Comparison of ENCODE assay signal across 24 cellular contexts in the genomic region with DNA sequence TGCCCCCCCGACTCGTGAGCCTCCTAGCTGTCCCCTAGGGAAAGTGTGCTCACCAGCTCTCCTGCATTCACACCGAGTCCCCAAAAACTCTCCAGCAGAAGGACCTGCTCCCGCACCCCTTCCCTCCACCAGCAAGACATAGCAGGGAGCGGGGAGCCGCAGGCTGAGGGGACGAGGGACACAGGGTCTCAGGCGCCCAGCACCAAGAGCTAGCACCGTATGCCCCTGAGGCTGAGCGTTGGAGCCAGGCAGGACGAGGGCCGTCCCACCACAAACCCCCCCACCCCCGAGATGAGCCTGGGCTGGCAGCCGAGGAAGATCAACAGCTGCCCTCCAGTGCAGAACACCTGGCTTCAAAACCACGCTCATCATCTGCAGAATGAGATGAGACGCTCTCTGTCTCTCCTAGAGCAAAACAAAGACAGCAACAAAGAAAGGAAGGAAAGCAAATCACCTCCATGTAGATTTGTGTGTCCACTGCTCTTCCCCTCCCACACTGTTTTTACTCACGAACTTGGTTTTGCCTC. TPM values are rescaled to one million over a fixed set of nuclear protein-coding genes. Genes with fewer than 3 reads are reported as not detected.
DNase-seq lines count a peak whose midpoint lies in the region; ATAC-seq, FAIRE-seq and TF ChIP-seq lines count a peak whose summit lies in the region.
"Had no signal": no experiment of that assay in that cellular context is flagged by ENCODE, and none has a peak within 500 bp of the region (broad histone marks: within the 10 kb centered on the region; RNA-seq: fewer than 3 reads in every experiment).

No MANE protein-coding gene starts in this region.

- no peaks in the 10 kb centered on the region for H3K36me3 Mint-ChIP-seq in CD4-positive, alpha-beta T cell (ENCODE audit: low read depth)
- H3K36me3 Mint-ChIP-seq: CD4-positive, CD25-positive, alpha-beta regulatory T cell; CD8-positive, alpha-beta memory T cell had no signal

- no peak overlapping the region for H2BK120ac ChIP-seq in H1 (replicated peaks; ENCODE audit: low read depth, low read length)

- CTCF ChIA-PET in H1 (lab: Charles Lee; ENCODE audit: partially characterized antibody), result no interaction called here
- CTCF ChIA-PET in CD4-positive, alpha-beta T cell (lab: Charles Lee), result no interaction called here

- no peak overlapping the region for H2BK20ac ChIP-seq in H1 (ENCODE audit: low read length)

- H3K23ac ChIP-seq in H1 (ENCODE audit: insufficient read length), result no peak overlapping the region

- peak overlapping the region; percentile 71; the same call in 1 of the 2 replicates for H4K8ac ChIP-seq in H1 (ENCODE audit: extremely low read depth, insufficient read depth, low read length)

- no peaks in the 10 kb centered on the region for H3K79me2 ChIP-seq in H1 (ENCODE audit: control insufficient read depth in 1 of 2, insufficient read depth in 2 of 2, low read length in 2 of 2)

- POLR2A ChIA-PET in H1 (lab: Charles Lee; ENCODE audit: partially characterized antibody), result no interaction called here
- POLR2A ChIA-PET in CD4-positive, alpha-beta T cell (lab: Charles Lee), result no interaction called here

- H2BK15ac ChIP-seq in H1 (ENCODE audit: low read length), result no peak overlapping the region; the same call in 1 of the 2 replicates

- no peak overlapping the region for H4K91ac ChIP-seq in H1 (replicated peaks; ENCODE audit: insufficient read length, low read length)

- no peak for FAIRE-seq in H1 (lab: Jason Lieb, UNC)
- FAIRE-seq: A549, GM12878, H54 had no signal

- H3K27me3 ChIP-seq in H1 (replicated peaks in 1 of 4; ENCODE audit: control insufficient read depth in 3 of 4, extremely low read depth in 1 of 4, insufficient read depth in 3 of 4, low read length in 3 of 4), result no peaks in the 10 kb centered on the region; a peak in 2 of 7 replicates
- H3K27me3 ChIP-seq in CD4-positive, alpha-beta T cell (ENCODE audit: control insufficient read depth, insufficient read depth, low read length), result no peaks in the 10 kb centered on the region

- TF ChIP-seq CTCF in H1 (IDR thresholded peaks at IDR 0.05; ENCODE audit: control extremely low read depth in 1 of 3, insufficient read depth in 1 of 3, low read depth in 1 of 3, low read length in 3 of 3), result no peak
- no peak for TF ChIP-seq CTCF in CD4-positive, alpha-beta T cell (IDR thresholded peaks at IDR 0.05)

- H3K9me3 ChIP-seq in H1 (ENCODE audit: insufficient read depth in 2 of 2, low read depth in 1 of 2, low read length in 1 of 2), result peaks cover 2 to 17% of the 10 kb centered on the region in 2 experiments; a peak in 3 of 4 replicates
- no peaks in the 10 kb centered on the region for H3K9me3 ChIP-seq in CD4-positive, alpha-beta T cell (ENCODE audit: control insufficient read depth, low read length)
- H3K9me3 ChIP-seq: A549, BE2C had no signal

- H2BK5ac ChIP-seq in H1 (ENCODE audit: low read depth, low read length), result no peak overlapping the region

- DNase-seq in activated CD8-positive, alpha-beta memory T cell treated with anti-CD3 and anti-CD28 coated beads for 24 hours, result peak; percentile 33
- DNase-seq in activated CD8-positive, alpha-beta memory T cell treated with anti-CD3 and anti-CD28 coated beads, Interleukin-2, amount 50 U/mL, for 4 hours, result no peak
- peak; percentile 39 for DNase-seq in Jurkat, Clone E6-1 (ENCODE audit: low read depth, low spot score)
- no peak for DNase-seq in H1 (ENCODE audit: low read depth in 1 of 2, low spot score in 2 of 2)
- DNase-seq in sciatic nerve (ENCODE audit: low spot score), result peak; percentile 32
- DNase-seq in CD4-positive, alpha-beta T cell, result no peak
- no peak for DNase-seq in mucosa of gallbladder (ENCODE audit: low spot score)
- no peak for DNase-seq in SHP77 (lab: John Stamatoyannopoulos, UW)
- DNase-seq: 8988T; ACHN; AML-193; BE2C; CD8-positive, alpha-beta memory T cell; DMS53; EL; GDM1; HFFc6 had no signal

- H3K4me2 ChIP-seq in H1 (ENCODE audit: insufficient read depth in 1 of 2, low read depth in 2 of 2, low read length in 2 of 2), result no peak overlapping the region
- H3K4me2 ChIP-seq: A549, GM23338 had no signal

- no peak for ATAC-seq in sciatic nerve
- no peak for ATAC-seq in CD4-positive, alpha-beta T cell (ENCODE audit: poor library complexity)
- ATAC-seq: A549, GM12878, GM23338 had no signal

- H3K79me1 ChIP-seq in H1 (ENCODE audit: low read depth, low read length), result no peaks in the 10 kb centered on the region

- H3K23me2 ChIP-seq in H1 (ENCODE audit: low read depth, low read length), result no peaks in the 10 kb centered on the region

- no peak overlapping the region for H3K27ac Mint-ChIP-seq in CD4-positive, alpha-beta T cell
- H3K27ac Mint-ChIP-seq: CD4-positive, CD25-positive, alpha-beta regulatory T cell; CD8-positive, alpha-beta memory T cell; GM23338; HFFc6 had no signal

- H2AK5ac ChIP-seq in H1 (ENCODE audit: low read depth, low read length), result no peak overlapping the region

- no peak for TF ChIP-seq POLR2A in H1 (IDR thresholded peaks at IDR 0.05; ENCODE audit: control extremely low read depth in 1 of 2, low read depth in 2 of 2, low read length in 2 of 2)

- H3K4me1 ChIP-seq in H1 (replicated peaks in 1 of 4; ENCODE audit: control insufficient read depth in 3 of 4, insufficient read depth in 4 of 4, low read length in 3 of 4), result peaks cover 0 to 2% (median 0%) of the 10 kb centered on the region in 4 experiments; a peak in 2 of 7 replicates
- H3K4me1 ChIP-seq: A549, BE2C, HAP-1 had no signal

- H4K20me1 ChIP-seq in H1 (replicated peaks in 1 of 2; ENCODE audit: control insufficient read depth in 1 of 2, insufficient read depth in 2 of 2, low read length in 2 of 2), result no peaks in the 10 kb centered on the region

- no peak overlapping the region for H3K56ac ChIP-seq in H1 (replicated peaks; ENCODE audit: insufficient read length, low read depth, low read length)

- no peak overlapping the region for H3K27ac ChIP-seq in H1 (ENCODE audit: low read depth, low read length)
- no peak overlapping the region for H3K27ac ChIP-seq in CD4-positive, alpha-beta T cell (ENCODE audit: low read depth, low read length)
- H3K27ac ChIP-seq: A549, C4-2B had no signal

- intact Hi-C loops in sciatic nerve (cut with DNase I), result loop anchor here (5.0 kb wide), 1 partner anchor 1382 kb away; no protein-coding TSS in a partner anchor
- intact Hi-C loops in CD4-positive, alpha-beta T cell (cut with DNase I, micrococcal nuclease), result no loop called here

- no peaks in the 10 kb centered on the region for H3K4me1 Mint-ChIP-seq in CD4-positive, alpha-beta T cell (ENCODE audit: low read depth)
- H3K4me1 Mint-ChIP-seq: CD4-positive, CD25-positive, alpha-beta regulatory T cell; CD8-positive, alpha-beta memory T cell had no signal

- H3K36me3 ChIP-seq in H1 (ENCODE audit: control insufficient read depth in 2 of 4, insufficient read depth in 4 of 4, low read length in 3 of 4), result no peaks in the 10 kb centered on the region
- H3K36me3 ChIP-seq: BE2C, HAP-1 had no signal

- H3K4ac ChIP-seq in H1 (replicated peaks; ENCODE audit: insufficient read length, low read depth, low read length), result no peak overlapping the region

- no peak for TF ChIP-seq EP300 in H1 (IDR thresholded peaks at IDR 0.05; ENCODE audit: borderline replicate concordance in 1 of 2, low read depth in 2 of 2, low read length in 2 of 2)

- no peaks in the 10 kb centered on the region for H3K9me3 Mint-ChIP-seq in CD4-positive, alpha-beta T cell

- H3K18ac ChIP-seq in H1 (ENCODE audit: extremely low read depth, low read length), result no peak overlapping the region

- H2BK12ac ChIP-seq in H1 (ENCODE audit: low read depth, low read length), result 0 out of 2 replicates have a peak overlapping the region, but pooled peaks have one; percentile 39

- no peak overlapping the region for H3K14ac ChIP-seq in H1 (ENCODE audit: insufficient read length)

- TF ChIP-seq RAD21 in H1 (IDR thresholded peaks at IDR 0.05 in 1 of 2, conservative IDR thresholded peaks at IDR 0.05 in 1 of 2; ENCODE audit: low read depth in 2 of 2, low read length in 2 of 2), result no peak

- H3K4me3 ChIP-seq in Jurkat, Clone E6-1 (ENCODE audit: low read length), result no peak overlapping the region
- no peak overlapping the region for H3K4me3 ChIP-seq in H1 (ENCODE audit: extremely low read depth in 1 of 4, insufficient read depth in 2 of 4, low read depth in 3 of 4, low read length in 4 of 4)
- H3K4me3 ChIP-seq: A549, GM12878, GM23338, HAP-1 had no signal

- H3K4me3 Mint-ChIP-seq in CD4-positive, alpha-beta T cell, result no peak overlapping the region
- H3K4me3 Mint-ChIP-seq: CD4-positive, CD25-positive, alpha-beta regulatory T cell; CD8-positive, alpha-beta memory T cell; GM23338; HFFc6 had no signal

- H3K9ac ChIP-seq in H1 (replicated peaks in 1 of 4; ENCODE audit: extremely low read depth in 1 of 4, low read depth in 3 of 4, low read length in 3 of 4), result no peak overlapping the region

- peaks cover 11% of the 10 kb centered on the region for H3K27me3 Mint-ChIP-seq in CD4-positive, alpha-beta T cell

- H2AFZ ChIP-seq in H1 (ENCODE audit: low read length), result no peak overlapping the region
- H2AFZ ChIP-seq: GM23338 had no signal

- H4K5ac ChIP-seq in H1 (ENCODE audit: insufficient read length, low read depth, low read length), result no peak overlapping the region

- WGBS in H1 (ENCODE audit: extremely low coverage in 1 of 2, insufficient coverage in 1 of 2, insufficient read length in 1 of 2, insufficient replicate concordance in 2 of 2, low coverage in 1 of 2, low lambda C conversion rate in 2 of 2, missing lambda C conversion rate in 1 of 2), 2 experiments, result 90% methylated on average over 16 of the region's 17 CpGs; no CpG with 5 or more reads in 1 of the 2 experiments

TF ChIP-seq in H1, 55 proteins besides CTCF, POLR2A, EP300 and RAD21 (continues in another document):
- TF ChIP-seq CHD2 (IDR thresholded peaks at IDR 0.05; ENCODE audit: low read length) (no peak), JUND (IDR thresholded peaks at IDR 0.05; ENCODE audit: low read length) (no peak), SAP30 (IDR thresholded peaks at IDR 0.05; ENCODE audit: insufficient read depth, insufficient replicate concordance, low read length) (no peak), FOSL1 (IDR thresholded peaks at IDR 0.05; ENCODE audit: insufficient read depth, low read depth, low read length) (no peak)

RNA-seq across cellular contexts. Expression of a gene that starts 39.8 kb away (rescaled TPM):
- not detected for polyA plus RNA-seq in Jurkat, Clone E6-1 (2012; ENCODE audit: insufficient read depth, insufficient read length)
- total RNA-seq in H1 (2021; fragmentation: NEBNext Ultra II Directional; extraction: Animal tissue kit (Norgen Biotek cat#: 25700)), result 46.4 and 54.5 TPM in 2 replicates
- 10.5 and 24.5 TPM in 2 replicates for polyA plus RNA-seq in H1 (2011; rRNA removed)
- polyA plus RNA-seq in H1 (2011; cell fraction: cytosol; rRNA removed), result 13.8 TPM
- 44.0 TPM for polyA plus RNA-seq in H1 (2011; cell fraction: nucleus; rRNA removed)
- polyA plus RNA-seq in H1 (2012, experiment 1 of 2), result 21.6 to 25.4 TPM (median 23.5 TPM) in 4 replicates
- 10.1 TPM for polyA plus RNA-seq in H1 (2012, experiment 2 of 2)
- polyA plus RNA-seq in H1 (2013, experiment 1 of 2), result 19.9 TPM
- polyA plus RNA-seq in H1 (2013, experiment 2 of 2), result 18.1 TPM
- polyA minus RNA-seq in H1 (2011; rRNA and poly(A)+ RNA removed), result 8.5 and 12.3 TPM in 2 replicates
- 41.6 TPM for polyA minus RNA-seq in H1 (2011; cell fraction: cytosol; rRNA and poly(A)+ RNA removed)
- 48.0 TPM for polyA minus RNA-seq in H1 (2011; cell fraction: nucleus; rRNA and poly(A)+ RNA removed)
- total RNA-seq in sciatic nerve (0.09 TPM), mucosa of gallbladder (0.17 TPM)
- under 1 TPM; 0.22 to 0.33 TPM for total RNA-seq in CD4-positive, alpha-beta T cell
- total RNA-seq: CD4-positive, CD25-positive, alpha-beta regulatory T cell; CD8-positive, alpha-beta memory T cell; HFFc6 had no signal
- polyA plus RNA-seq: A549; CD4-positive, CD25-positive, alpha-beta regulatory T cell; CD8-positive, alpha-beta memory T cell had no signal

Comparison
In these comparisons a context has a peak if more than half of its experiments do, and no peak if none do; other contexts are left out.
1. DNase-seq: peak in activated CD8-positive, alpha-beta memory T cell treated with anti-CD3 and anti-CD28 coated beads for 24 hours (single experiment), Jurkat, Clone E6-1 (single experiment) and sciatic nerve (single experiment); none in activated CD8-positive, alpha-beta memory T cell treated with anti-CD3 and anti-CD28 coated beads, Interleukin-2, amount 50 U/mL, for 4 hours (single experiment), H1 (0 of 2), CD4-positive, alpha-beta T cell (0 of 10), mucosa of gallbladder (single experiment) and SHP77 (0 of 2).
2. RNA of a gene that starts 39.8 kb away (total RNA-seq): 46.4 to 54.5 TPM in H1; 0.22 to 0.33 TPM in CD4-positive, alpha-beta T cell, 0.17 TPM in mucosa of gallbladder (single experiment) and 0.09 TPM in sciatic nerve (single experiment); every median in the first group is over 10 times any median in the second.